Comparison of ENCODE assay signal across 26 cellular contexts in the genomic region with DNA sequence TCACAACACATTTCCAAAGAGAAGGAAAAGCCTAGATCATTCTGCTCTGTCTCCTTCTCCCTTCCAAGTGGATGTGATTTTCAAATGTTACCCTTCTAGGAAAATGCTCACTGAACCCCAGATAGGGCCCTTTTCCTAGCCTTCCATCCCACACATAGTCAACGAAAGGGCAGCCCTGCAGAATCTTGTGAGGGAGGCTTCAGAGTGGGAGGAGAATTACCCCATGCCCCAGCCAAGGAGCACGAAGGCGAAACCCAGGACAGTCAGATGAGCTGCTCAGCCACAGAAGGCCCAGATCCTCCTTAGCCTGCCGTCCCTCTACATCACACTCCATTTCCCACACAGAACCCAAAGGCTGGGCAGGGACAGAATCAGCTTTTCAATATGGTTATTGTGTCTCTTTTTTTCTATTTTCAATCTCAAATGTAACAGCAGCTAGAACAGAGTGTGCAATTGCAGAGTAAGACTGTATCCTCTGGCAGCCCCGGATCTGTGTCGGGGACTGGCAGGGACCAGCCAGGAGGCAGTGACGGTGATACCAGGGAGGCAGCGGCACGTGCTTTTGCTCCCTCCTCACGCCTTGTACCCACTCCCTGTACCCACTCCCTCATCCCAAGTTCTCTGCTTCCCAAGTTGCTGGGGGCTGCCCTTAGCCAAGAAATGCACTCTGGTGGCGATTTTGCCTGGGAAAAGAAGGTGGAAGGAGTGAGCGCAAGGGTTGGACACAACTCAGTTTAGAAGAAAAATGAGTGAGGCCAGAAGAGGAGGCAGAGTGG. TPM values are rescaled to one million over a fixed set of nuclear protein-coding genes. Genes with fewer than 3 reads are reported as not detected.
"Had no signal": no experiment of that assay in that cellular context is flagged by ENCODE, and none has a peak within 500 bp of the region (broad histone marks: within the 10 kb centered on the region; RNA-seq: fewer than 3 reads in every experiment).

No MANE protein-coding gene starts in this region.

- ATAC-seq: foreskin keratinocyte; heart left ventricle; left lobe of liver; mucosa of descending colon; naive thymus-derived CD8-positive, alpha-beta T cell; psoas muscle; right lobe of liver; stimulated activated effector memory CD8-positive, alpha-beta T cell treated with anti-CD3 and anti-CD28 coated beads, Interleukin-12 subunit alpha, Interleukin-12 subunit beta, amount 100 ng/mL, for 72 hours had no signal

- H3K9me3 Mint-ChIP-seq: endodermal cell; neural progenitor cell; stimulated activated effector memory CD8-positive, alpha-beta T cell treated with anti-CD3 and anti-CD28 coated beads, Interleukin-12 subunit alpha, Interleukin-12 subunit beta, amount 100 ng/mL, for 72 hours; stimulated activated naive CD8-positive, alpha-beta T cell treated with anti-CD3 and anti-CD28 coated beads, Interleukin-15, Interleukin-2, amounts not matched to agents 100 ng/mL and 50 ng/mL, for 24 hours had no signal

- H3K27ac Mint-ChIP-seq: endodermal cell; neural progenitor cell; stimulated activated effector memory CD8-positive, alpha-beta T cell treated with anti-CD3 and anti-CD28 coated beads, Interleukin-12 subunit alpha, Interleukin-12 subunit beta, amount 100 ng/mL, for 72 hours; stimulated activated naive CD8-positive, alpha-beta T cell treated with anti-CD3 and anti-CD28 coated beads, Interleukin-15, Interleukin-2, amounts not matched to agents 100 ng/mL and 50 ng/mL, for 24 hours had no signal

- H3K4me1 ChIP-seq: foreskin keratinocyte, parathyroid adenoma, psoas muscle had no signal

- H3K4me3 Mint-ChIP-seq: endodermal cell; naive thymus-derived CD8-positive, alpha-beta T cell; stimulated activated effector memory CD8-positive, alpha-beta T cell treated with anti-CD3 and anti-CD28 coated beads, Interleukin-12 subunit alpha, Interleukin-12 subunit beta, amount 100 ng/mL, for 72 hours; stimulated activated naive CD8-positive, alpha-beta T cell treated with anti-CD3 and anti-CD28 coated beads, Interleukin-15, Interleukin-2, amounts not matched to agents 100 ng/mL and 50 ng/mL, for 24 hours had no signal

- H3K36me3 ChIP-seq: heart left ventricle, neural progenitor cell, right lobe of liver, thoracic aorta, transverse colon, uterus had no signal

- H3K27ac ChIP-seq: foreskin keratinocyte, heart left ventricle, neural progenitor cell, parathyroid adenoma, psoas muscle, right lobe of liver, thoracic aorta, transverse colon, uterus had no signal

- H3K9me3 ChIP-seq: heart left ventricle, mucosa of descending colon, psoas muscle, right lobe of liver, thoracic aorta, transverse colon, uterus had no signal

- H3K4me3 ChIP-seq: heart left ventricle, mucosa of descending colon, neural progenitor cell, psoas muscle, right lobe of liver, thoracic aorta, transverse colon, uterus had no signal

- H3K36me3 Mint-ChIP-seq: naive thymus-derived CD8-positive, alpha-beta T cell; neural progenitor cell; stimulated activated effector memory CD8-positive, alpha-beta T cell treated with anti-CD3 and anti-CD28 coated beads, Interleukin-12 subunit alpha, Interleukin-12 subunit beta, amount 100 ng/mL, for 72 hours had no signal

- DNase-seq: cerebellar nuclear complex; dermis blood vessel endothelial cell; effector CD4-positive, alpha-beta T cell; endodermal cell; erythroblast; foreskin keratinocyte; heart left ventricle; hippocampal formation; mammary epithelial cell; mucosa of descending colon; naive thymus-derived CD8-positive, alpha-beta T cell; occipital lobe; retina; right lobe of liver; stimulated activated CD4-positive, alpha-beta T cell treated with anti-CD3 and anti-CD28 coated beads, Interleukin-4, amount 100 ng/mL, for 1 hour; stimulated activated CD8-positive, alpha-beta memory T cell treated with anti-CD3 and anti-CD28 coated beads, Interleukin-4, amount 100 ng/mL, for 48 hours; transverse colon; uterus had no signal

RNA-seq across cellular contexts. Expression of a gene that starts 3.7 kb away (rescaled TPM):
- total RNA-seq: dermis blood vessel endothelial cell, endothelial cell of umbilical vein had no signal
- polyA plus RNA-seq: endothelial cell of umbilical vein had no signal
